8 cellular contexts compared by ENCODE assay signal in genomic region chr7:25179771-25180591, GRCh38. TPM values are rescaled to one million over a fixed set of nuclear protein-coding genes. Genes with fewer than 3 reads are reported as not detected.
DNase-seq lines count a peak whose midpoint lies in the region; ATAC-seq lines count a peak whose summit lies in the region.

No MANE protein-coding gene starts in this region.

- H3K9me3 ChIP-seq in duodenal mucosa (ENCODE audit: control insufficient read depth in 1 of 2, low read length in 2 of 2): no peaks in the 10 kb centered on the region

- H3K27ac ChIP-seq in duodenal mucosa (ENCODE audit: low read depth, low read length): peak overlapping the region; percentile 53

- H3K4me1 Mint-ChIP-seq in activated CD4-positive, alpha-beta memory T cell treated with anti-CD3 and anti-CD28 coated beads for 36 hours (ENCODE audit: low read depth): peaks cover 17% of the 10 kb centered on the region

- no peaks in the 10 kb centered on the region for H3K27me3 ChIP-seq in duodenal mucosa (ENCODE audit: control insufficient read depth in 1 of 2, insufficient read depth in 2 of 2, low read length in 2 of 2)

- H3K9me3 Mint-ChIP-seq in activated CD4-positive, alpha-beta memory T cell treated with anti-CD3 and anti-CD28 coated beads for 36 hours: no peaks in the 10 kb centered on the region

- peak overlapping the region; percentile 75 to 86 for H3K4me3 ChIP-seq in duodenal mucosa (ENCODE audit: low read depth in 1 of 2, low read length in 2 of 2)

- H3K9ac ChIP-seq in duodenal mucosa (ENCODE audit: low read depth in 1 of 2, low read length in 2 of 2): peak overlapping the region; percentile 72 to 88

- intact Hi-C loops in activated CD4-positive, alpha-beta memory T cell treated with anti-CD3 and anti-CD28 coated beads for 36 hours (cut with micrococcal nuclease): loop anchor here (1.0 to 5.0 kb wide), 2 partner anchors 55 to 1682 kb away; partner anchors contain the start of genes CYCS and SKAP2

- DNase-seq in CMK (ENCODE audit: low read depth): peak; percentile 75
- DNase-seq in NCI-H774 (lab: John Stamatoyannopoulos, UW): peak; percentile 79
- peak; percentile 96 for DNase-seq in activated CD4-positive, alpha-beta memory T cell treated with anti-CD3 and anti-CD28 coated beads for 36 hours
- peak; percentile 67 to 82 for DNase-seq in lung microvascular endothelial cell (ENCODE audit: low read depth in 2 of 2)
- peak; percentile 91 to 95 (median 93) for DNase-seq in stimulated activated CD4-positive, alpha-beta T cell treated with anti-CD3 and anti-CD28 coated beads, TNF-alpha, amount 100 ng/mL, for 24 hours (ENCODE audit: low read depth in 3 of 3)

- POLR2A ChIA-PET in activated CD4-positive, alpha-beta memory T cell treated with anti-CD3 and anti-CD28 coated beads for 36 hours (lab: Charles Lee): interaction anchor here (0.8 to 1.0 kb wide), 3 partner anchors 11 to 1583 kb away, joined by 3 read pairs; partner anchors contain the start of genes CCDC126 and CYCS

- CTCF ChIA-PET in activated CD4-positive, alpha-beta memory T cell treated with anti-CD3 and anti-CD28 coated beads for 36 hours (lab: Charles Lee): interaction anchor here (0.6 to 1.6 kb wide), 11 partner anchors 9 to 94 kb away, joined by 3 to 5 read pairs (median 3); partner anchors contain the start of gene CYCS

- no peaks in the 10 kb centered on the region for H3K36me3 Mint-ChIP-seq in activated CD4-positive, alpha-beta memory T cell treated with anti-CD3 and anti-CD28 coated beads for 36 hours

- H3K4me3 Mint-ChIP-seq in activated CD4-positive, alpha-beta memory T cell treated with anti-CD3 and anti-CD28 coated beads for 36 hours: peak overlapping the region; percentile 79

- H3K27me3 Mint-ChIP-seq in activated CD4-positive, alpha-beta memory T cell treated with anti-CD3 and anti-CD28 coated beads for 36 hours: no peaks in the 10 kb centered on the region

- no peaks in the 10 kb centered on the region for H3K36me3 ChIP-seq in duodenal mucosa (ENCODE audit: control insufficient read depth in 1 of 2, insufficient read depth in 2 of 2, low read length in 2 of 2)

- peaks cover 4 to 5% of the 10 kb centered on the region in 2 donors for H3K4me1 ChIP-seq in duodenal mucosa (ENCODE audit: control insufficient read depth in 1 of 2, insufficient read depth in 2 of 2, low read length in 2 of 2)

- ATAC-seq in GM19455 (IDR thresholded peaks at IDR 0.05; ENCODE audit: unreplicated experiment) (peak; percentile 95), HG03575 (IDR thresholded peaks at IDR 0.05; ENCODE audit: extremely low read depth, insufficient number of reproducible peaks, low FRiP score, unreplicated experiment) (peak; percentile 88)

- peak overlapping the region; percentile 73 for H3K27ac Mint-ChIP-seq in activated CD4-positive, alpha-beta memory T cell treated with anti-CD3 and anti-CD28 coated beads for 36 hours

RNA-seq across cellular contexts. Expression of gene NPVF, which starts 48.3 kb away (rescaled TPM):
- not detected for total RNA-seq in activated CD4-positive, alpha-beta memory T cell treated with anti-CD3 and anti-CD28 coated beads for 36 hours
- total RNA-seq in lung microvascular endothelial cell: not detected in 2 replicates

RNA-seq across cellular contexts. Expression of gene CYCS, which starts 54.9 kb away (rescaled TPM):
- 100 to 1,000 TPM; 199 to 207 TPM for total RNA-seq in activated CD4-positive, alpha-beta memory T cell treated with anti-CD3 and anti-CD28 coated beads for 36 hours
- 26.2 and 34.3 TPM in 2 replicates for total RNA-seq in lung microvascular endothelial cell

Comparison
In these comparisons a context has a peak if more than half of its experiments do, and no peak if none do; other contexts are left out.
1. Peak in every context shown above with its lines: DNase-seq, ATAC-seq, H3K4me3 ChIP-seq and H3K27ac ChIP-seq.